ENCODE assay signal across 25 cellular contexts in genomic region chr15:51533672-51534398, GRCh38.
DNase-seq lines count a peak whose midpoint lies in the region; ATAC-seq, FAIRE-seq and TF ChIP-seq lines count a peak whose summit lies in the region.
"Had no signal": no experiment of that assay in that cellular context is flagged by ENCODE, and none has a peak within 500 bp of the region (broad histone marks: within the 10 kb centered on the region; RNA-seq: fewer than 3 reads in every experiment).

No MANE protein-coding gene starts in this region.

- H3K9me3 Mint-ChIP-seq in stimulated activated effector memory CD8-positive, alpha-beta T cell treated with anti-CD3 and anti-CD28 coated beads, Interleukin-12 subunit alpha, Interleukin-12 subunit beta, amount 100 ng/mL, for 72 hours = peaks cover 2% of the 10 kb centered on the region
- peaks cover 14% of the 10 kb centered on the region for H3K9me3 Mint-ChIP-seq in WTC11

- 40% methylated on average over 4 of the region's 4 CpGs for WGBS in GM12878 (ENCODE audit: insufficient coverage, insufficient replicate concordance, low lambda C conversion rate, missing lambda C conversion rate)

- POLR2A ChIA-PET in PC-3 (lab: Charles Lee; ENCODE audit: unreplicated experiment) (no interaction called here), GM12878 (lab: Charles Lee) (no interaction called here), WTC11 (lab: Charles Lee) (no interaction called here)

- no peak for TF ChIP-seq EP300 in GM12878 (IDR thresholded peaks at IDR 0.05; ENCODE audit: borderline replicate concordance in 1 of 2, control insufficient read depth in 1 of 2, low read depth in 2 of 2, low read length in 2 of 2)

- H3K9ac ChIP-seq in PC-3 (ENCODE audit: low read length) (no peak overlapping the region), GM12878 (ENCODE audit: control insufficient read depth, insufficient read depth, low read length) (no peak overlapping the region)

- H3K27me3 Mint-ChIP-seq in WTC11 (ENCODE audit: low read depth) = no peaks in the 10 kb centered on the region

- intact Hi-C loops in PC-3 (cut with micrococcal nuclease) = loop anchor here (1.0 kb wide), 1 partner anchor 88 kb away; the partner anchor contains the start of gene DMXL2
- intact Hi-C loops in GM12878 (cut with micrococcal nuclease; ENCODE audit: unreplicated experiment) = no loop called here

- H3K79me2 ChIP-seq in PC-3 (ENCODE audit: low read length) (no peaks in the 10 kb centered on the region), GM12878 (ENCODE audit: control insufficient read depth, insufficient read depth, low read length) (no peaks in the 10 kb centered on the region)

- H3K27ac Mint-ChIP-seq in stimulated activated effector memory CD8-positive, alpha-beta T cell treated with anti-CD3 and anti-CD28 coated beads, Interleukin-12 subunit alpha, Interleukin-12 subunit beta, amount 100 ng/mL, for 72 hours = no peak overlapping the region
- no peak overlapping the region for H3K27ac Mint-ChIP-seq in WTC11

- H3K4me2 ChIP-seq in PC-3 (ENCODE audit: low read length) (no peak overlapping the region), GM12878 (ENCODE audit: control insufficient read depth, insufficient read depth) (no peak overlapping the region)
- H3K4me2 ChIP-seq: A549 had no signal

- H3K9me3 ChIP-seq in PC-3 (ENCODE audit: low read length) (no peaks in the 10 kb centered on the region), GM12878 (replicated peaks; ENCODE audit: control insufficient read depth, insufficient read depth, low read length) (no peaks in the 10 kb centered on the region; the same call in 2 of the 3 replicates)
- H3K9me3 ChIP-seq: A549, BE2C had no signal

- H3K36me3 Mint-ChIP-seq in stimulated activated effector memory CD8-positive, alpha-beta T cell treated with anti-CD3 and anti-CD28 coated beads, Interleukin-12 subunit alpha, Interleukin-12 subunit beta, amount 100 ng/mL, for 72 hours = no peaks in the 10 kb centered on the region
- H3K36me3 Mint-ChIP-seq in WTC11 = no peaks in the 10 kb centered on the region

- in situ Hi-C loops in GM12878 (cut with MboI) = no loop called here

- BruUV-seq in PC-3 (replicated peaks; lab: Mats Ljungman, UMichigan) (no TSS peak), GM12878 (replicated peaks; lab: Mats Ljungman, UMichigan) (no TSS peak)

- ATAC-seq in PC-3 = peak; percentile 64
- peak; percentile 51 for ATAC-seq in GM12878
- ATAC-seq in stimulated activated effector memory CD8-positive, alpha-beta T cell treated with anti-CD3 and anti-CD28 coated beads, Interleukin-12 subunit alpha, Interleukin-12 subunit beta, amount 100 ng/mL, for 72 hours = peak; percentile 91
- ATAC-seq in HG03342 (IDR thresholded peaks at IDR 0.05; ENCODE audit: unreplicated experiment) = no peak
- no peak for ATAC-seq in HG03025 (IDR thresholded peaks at IDR 0.05; ENCODE audit: low FRiP score, unreplicated experiment)
- ATAC-seq in WTC11 = no peak
- ATAC-seq: A549, HepG2 had no signal

- H3K9me2 ChIP-seq in PC-3 (replicated peaks; ENCODE audit: low read length) = no peaks in the 10 kb centered on the region

- RAD21 ChIA-PET in GM12878 (lab: Charles Lee; ENCODE audit: unreplicated experiment) = interaction anchor here (1.2 kb wide), 1 partner anchor 243 kb away, joined by 3 read pairs; no protein-coding TSS in a partner anchor

- H3K27me3 ChIP-seq in PC-3 (ENCODE audit: low read length) (no peaks in the 10 kb centered on the region), GM12878 (replicated peaks in 1 of 2; ENCODE audit: control insufficient read depth in 2 of 2, insufficient read depth in 2 of 2, low read length in 1 of 2) (no peaks in the 10 kb centered on the region)
- H3K27me3 ChIP-seq: BE2C had no signal

- H3K4me3 Mint-ChIP-seq in stimulated activated effector memory CD8-positive, alpha-beta T cell treated with anti-CD3 and anti-CD28 coated beads, Interleukin-12 subunit alpha, Interleukin-12 subunit beta, amount 100 ng/mL, for 72 hours = no peak overlapping the region
- H3K4me3 Mint-ChIP-seq in WTC11 = no peak overlapping the region

- no peaks in the 10 kb centered on the region for H3F3A ChIP-seq in PC-3 (ENCODE audit: low read length, unreplicated experiment)

- no peak overlapping the region for H3K27ac ChIP-seq in PC-3 (ENCODE audit: low read length)
- no peak overlapping the region for H3K27ac ChIP-seq in GM12878 (ENCODE audit: control insufficient read depth, insufficient read depth)
- H3K27ac ChIP-seq: A549, HL-60, SK-N-MC had no signal

- DNase-seq in GM12865 (ENCODE audit: low read depth) (peak; percentile 6), PC-3 (peak; percentile 32), GM12878 (ENCODE audit: low read depth, low spot score) (no peak), WTC11 (ENCODE audit: low spot score) (no peak)
- DNase-seq in stimulated activated effector memory CD8-positive, alpha-beta T cell treated with anti-CD3 and anti-CD28 coated beads, Interleukin-12 subunit alpha, Interleukin-12 subunit beta, amount 100 ng/mL, for 72 hours (ENCODE audit: low spot score in 2 of 2) = no peak
- DNase-seq: BE2C, DMS79, KBM-7, NCI-H1105 treated with DMSO at 0.1 percent for 48 hours, NCI-H2029 treated with DMSO at 0.1 percent for 48 hours, NCI-H345, NCI-H524, NCI-H82, SHP77, SW 1271 had no signal

- H4K20me1 ChIP-seq in PC-3 (ENCODE audit: low read length) = no peaks in the 10 kb centered on the region
- no peaks in the 10 kb centered on the region for H4K20me1 ChIP-seq in GM12878 (ENCODE audit: control insufficient read depth, insufficient read depth)

- no peak for FAIRE-seq in GM12878 (lab: Jason Lieb, UNC)
- FAIRE-seq: A549, GM18507, GM19239, H1, HepG2, RCC 7860 had no signal

- H3K4me1 ChIP-seq in PC-3 (ENCODE audit: insufficient read depth, low read length) (peaks cover 13% of the 10 kb centered on the region; the same call in 1 of the 2 replicates), GM12878 (ENCODE audit: control insufficient read depth, insufficient read depth, low read length) (no peaks in the 10 kb centered on the region)
- H3K4me1 ChIP-seq: A549, BE2C had no signal

- H3K4me3 ChIP-seq in GM12865 (ENCODE audit: low read depth, low read length) (no peak overlapping the region), PC-3 (ENCODE audit: low read length) (no peak overlapping the region), GM12878 (no peak overlapping the region)
- H3K4me3 ChIP-seq: A549, SK-N-MC had no signal

- H3K36me3 ChIP-seq in PC-3 (ENCODE audit: low read depth, low read length) (no peaks in the 10 kb centered on the region), GM12878 (ENCODE audit: control insufficient read depth in 2 of 2, insufficient read depth in 2 of 2, low read length in 1 of 2) (no peaks in the 10 kb centered on the region)

- no peak for TF ChIP-seq CTCF in GM12865 (IDR thresholded peaks at IDR 0.05; ENCODE audit: insufficient read depth, low read depth, low read length, missing control alignments)
- no peak for TF ChIP-seq CTCF in PC-3 (conservative IDR thresholded peaks at IDR 0.05; ENCODE audit: low read depth, low read length)
- TF ChIP-seq CTCF in GM12878 (IDR thresholded peaks at IDR 0.05 in 2 of 3, conservative IDR thresholded peaks at IDR 0.05 in 1 of 3; ENCODE audit: control insufficient read depth in 2 of 3, extremely low read depth in 1 of 3, insufficient read depth in 1 of 3, low read depth in 3 of 3, low read length in 3 of 3) = no peak
- TF ChIP-seq CTCF in WTC11 (IDR thresholded peaks at IDR 0.05) = no peak

- TF ChIP-seq RAD21 in GM12878 (IDR thresholded peaks at IDR 0.05; ENCODE audit: insufficient read depth, low read depth, low read length) = no peak

- no peaks in the 10 kb centered on the region for H3K4me1 Mint-ChIP-seq in stimulated activated effector memory CD8-positive, alpha-beta T cell treated with anti-CD3 and anti-CD28 coated beads, Interleukin-12 subunit alpha, Interleukin-12 subunit beta, amount 100 ng/mL, for 72 hours
- H3K4me1 Mint-ChIP-seq in WTC11 = no peaks in the 10 kb centered on the region

- SMC1A ChIA-PET in GM12878 (lab: Charles Lee; ENCODE audit: uncharacterized antibody, unreplicated experiment) = interaction anchor here (0.8 to 2.0 kb wide), 6 partner anchors 13 to 243 kb away, joined by 3 to 7 read pairs (median 5); no protein-coding TSS in a partner anchor

- no peak overlapping the region for H2AFZ ChIP-seq in PC-3 (ENCODE audit: low read length)
- no peak overlapping the region for H2AFZ ChIP-seq in GM12878 (ENCODE audit: control insufficient read depth, low read depth, low read length)

- TF ChIP-seq POLR2A in GM12878 (IDR thresholded peaks at IDR 0.05; ENCODE audit: low read depth, low read length) = no peak

- CTCF ChIA-PET in PC-3 (lab: Charles Lee) (interaction anchor here (0.7 kb wide), 1 partner anchor 35 kb away, joined by 3 read pairs; no protein-coding TSS in a partner anchor), GM12878 (lab: Yijun Ruan, JAX) (interaction anchor here (1.6 to 4.4 kb wide), 4 partner anchors 11 to 243 kb away, joined by 4 to 37 read pairs (median 22); no protein-coding TSS in a partner anchor), WTC11 (lab: Charles Lee) (no interaction called here)

TF ChIP-seq in GM12878, 131 proteins besides CTCF, POLR2A, EP300 and RAD21:
- TF ChIP-seq TBL1XR1 (IDR thresholded peaks at IDR 0.05; ENCODE audit: low read depth, low read length) (no peak), JUNB (IDR thresholded peaks at IDR 0.05) (peak; percentile 59; the same call in 1 of the 2 replicates)

TF ChIP-seq in WTC11, 78 proteins besides CTCF, POLR2A, EP300 and RAD21 (continues in another document):
- TF ChIP-seq OVOL2 (CRISPR knock-in tag; IDR thresholded peaks at IDR 0.05; ENCODE audit: borderline replicate concordance) = no peak
- TF ChIP-seq E2F4 (CRISPR knock-in tag; IDR thresholded peaks at IDR 0.05; ENCODE audit: borderline replicate concordance, low read depth) = no peak
- TF ChIP-seq ZSCAN18 (CRISPR knock-in tag; IDR thresholded peaks at IDR 0.05) = no peak
- TF ChIP-seq MXD4 (CRISPR knock-in tag; IDR thresholded peaks at IDR 0.05; ENCODE audit: borderline replicate concordance) = no peak

Comparison
In these comparisons a context has a peak if more than half of its experiments do, and no peak if none do; other contexts are left out.
1. DNase-seq: peak in GM12865 (single experiment) and PC-3 (single experiment); none in GM12878 (single experiment), stimulated activated effector memory CD8-positive, alpha-beta T cell treated with anti-CD3 and anti-CD28 coated beads, Interleukin-12 subunit alpha, Interleukin-12 subunit beta, amount 100 ng/mL, for 72 hours (0 of 2) and WTC11 (single experiment).
2. ATAC-seq: peak in PC-3 (single experiment), GM12878 (single experiment) and stimulated activated effector memory CD8-positive, alpha-beta T cell treated with anti-CD3 and anti-CD28 coated beads, Interleukin-12 subunit alpha, Interleukin-12 subunit beta, amount 100 ng/mL, for 72 hours (single experiment); none in HG03342 (single experiment), HG03025 (single experiment) and WTC11 (single experiment).